Comparison of ENCODE assay signal across 7 cellular contexts in genomic region chr11:134069426-134069921, GRCh38. TPM values are rescaled to one million over a fixed set of nuclear protein-coding genes. Genes with fewer than 3 reads are reported as not detected.
A peak's percentile ranks its signal among the peaks of the same experiment; 100 is the strongest.
DNase-seq lines count a peak whose midpoint lies in the region; ATAC-seq and TF ChIP-seq lines count a peak whose summit lies in the region.

No MANE protein-coding gene starts in this region.

- TF ChIP-seq EP300 in gastroesophageal sphincter (IDR thresholded peaks at IDR 0.05), result no peak

- peak overlapping the region; percentile 82 for H3K4me3 ChIP-seq in H7 (ENCODE audit: insufficient read depth, low read depth, low read length)
- peak overlapping the region; percentile 76 to 96 for H3K4me3 ChIP-seq in gastroesophageal sphincter
- H3K4me3 ChIP-seq in osteoblast (ENCODE audit: insufficient read depth, low read length), result peak overlapping the region; percentile 88

- TF ChIP-seq POLR2A in gastroesophageal sphincter (IDR thresholded peaks at IDR 0.05), result no peak

- DNase-seq in H7, result peak; percentile 81
- peak; percentile 94 for DNase-seq in osteoblast (ENCODE audit: insufficient read length, low spot score, missing footprints)
- no peak for DNase-seq in SIG-M5 (lab: John Stamatoyannopoulos, UW)
- DNase-seq in NK-92 (lab: John Stamatoyannopoulos, UW; ENCODE audit: unreplicated experiment), result no peak

- TF ChIP-seq CTCF in gastroesophageal sphincter (IDR thresholded peaks at IDR 0.05), result no peak
- no peak for TF ChIP-seq CTCF in osteoblast (IDR thresholded peaks at IDR 0.05; ENCODE audit: extremely low read depth, low read depth, low read length)

- peak overlapping the region; percentile 78 for H3K4me2 ChIP-seq in osteoblast (ENCODE audit: insufficient read depth, low read length)

- peaks cover 9% of the 10 kb centered on the region for H3K79me2 ChIP-seq in osteoblast (ENCODE audit: insufficient read depth, low read length)

- H3K36me3 ChIP-seq in H7 (replicated peaks; ENCODE audit: control insufficient read depth, insufficient read depth, low read length) (no peaks in the 10 kb centered on the region), gastroesophageal sphincter (no peaks in the 10 kb centered on the region), osteoblast (ENCODE audit: insufficient read depth, low read length) (no peaks in the 10 kb centered on the region)

- ATAC-seq in SK-N-SH treated with all-trans-retinoic acid at 6 μM for 48 hours (peak; percentile 81), gastroesophageal sphincter (peak; percentile 56), HG02938 (IDR thresholded peaks at IDR 0.05; ENCODE audit: unreplicated experiment) (no peak)

- WGBS in gastroesophageal sphincter (ENCODE audit: low coverage in 1 of 2), 2 donors, result 10% methylated on average over 2 of the region's 36 CpGs; no CpG with 5 or more reads in 1 of the 2 donors

- H3K27me3 ChIP-seq in H7 (ENCODE audit: control insufficient read depth, insufficient read depth, low read length) (peaks cover 2% of the 10 kb centered on the region; the same call in 1 of the 2 replicates), gastroesophageal sphincter (no peaks in the 10 kb centered on the region), osteoblast (ENCODE audit: insufficient read depth, low read length) (no peaks in the 10 kb centered on the region)

- H2AFZ ChIP-seq in osteoblast (ENCODE audit: low read length), result peak overlapping the region; percentile 83

- H3K27ac ChIP-seq in gastroesophageal sphincter, result peak overlapping the region; percentile 89 to 97 (median 93)
- no peak overlapping the region for H3K27ac ChIP-seq in osteoblast (ENCODE audit: low read depth, low read length)

- no peaks in the 10 kb centered on the region for H3K9me3 ChIP-seq in gastroesophageal sphincter
- no peaks in the 10 kb centered on the region for H3K9me3 ChIP-seq in osteoblast (ENCODE audit: low read depth, low read length)

- H3K4me1 ChIP-seq in gastroesophageal sphincter (peaks cover 0 to 59% (median 10%) of the 10 kb centered on the region in 3 donors), osteoblast (ENCODE audit: insufficient read depth, low read length) (peaks cover 9% of the 10 kb centered on the region)

- no peaks in the 10 kb centered on the region for H4K20me1 ChIP-seq in osteoblast (ENCODE audit: insufficient read depth, low read length)

TF ChIP-seq in SK-N-SH treated with all-trans-retinoic acid at 6 μM for 48 hours, 23 proteins besides CTCF, POLR2A, EP300 and RAD21:
- TF ChIP-seq CSDC2 (CRISPR knock-in tag; IDR thresholded peaks at IDR 0.05) (no peak), PPARA (CRISPR knock-in tag; IDR thresholded peaks at IDR 0.05; ENCODE audit: borderline replicate concordance) (no peak), OSR1 (CRISPR knock-in tag; IDR thresholded peaks at IDR 0.05) (no peak), ZFP3 (CRISPR knock-in tag; IDR thresholded peaks at IDR 0.05) (no peak), ZC3H10 (CRISPR knock-in tag; IDR thresholded peaks at IDR 0.05) (no peak), PATZ1 (CRISPR knock-in tag; IDR thresholded peaks at IDR 0.05; ENCODE audit: borderline replicate concordance) (no peak), TOX (CRISPR knock-in tag; IDR thresholded peaks at IDR 0.05; ENCODE audit: borderline replicate concordance) (no peak), ZNF8 (CRISPR knock-in tag; IDR thresholded peaks at IDR 0.05) (no peak), RARB (CRISPR knock-in tag; IDR thresholded peaks at IDR 0.05) (no peak), BACH2 (CRISPR knock-in tag; IDR thresholded peaks at IDR 0.05; ENCODE audit: borderline replicate concordance) (no peak), TSHZ2 (CRISPR knock-in tag; IDR thresholded peaks at IDR 0.05) (no peak)
- TF ChIP-seq, protein P1, sequence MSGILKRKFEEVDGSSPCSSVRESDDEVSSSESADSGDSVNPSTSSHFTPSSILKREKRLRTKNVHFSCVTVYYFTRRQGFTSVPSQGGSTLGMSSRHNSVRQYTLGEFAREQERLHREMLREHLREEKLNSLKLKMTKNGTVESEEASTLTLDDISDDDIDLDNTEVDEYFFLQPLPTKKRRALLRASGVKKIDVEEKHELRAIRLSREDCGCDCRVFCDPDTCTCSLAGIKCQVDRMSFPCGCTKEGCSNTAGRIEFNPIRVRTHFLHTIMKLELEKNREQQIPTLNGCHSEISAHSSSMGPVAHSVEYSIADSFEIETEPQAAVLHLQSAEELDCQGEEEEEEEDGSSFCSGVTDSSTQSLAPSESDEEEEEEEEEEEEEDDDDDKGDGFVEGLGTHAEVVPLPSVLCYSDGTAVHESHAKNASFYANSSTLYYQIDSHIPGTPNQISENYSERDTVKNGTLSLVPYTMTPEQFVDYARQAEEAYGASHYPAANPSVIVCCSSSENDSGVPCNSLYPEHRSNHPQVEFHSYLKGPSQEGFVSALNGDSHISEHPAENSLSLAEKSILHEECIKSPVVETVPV (CRISPR knock-in tag; IDR thresholded peaks at IDR 0.05), result no peak

RNA-seq across cellular contexts. Expression of gene JAM3, which starts 0.6 kb away (rescaled TPM):
- 34.4 and 40.8 TPM in 2 replicates for total RNA-seq in H7 (2014; rRNA removed; shearing (Covaris generic))
- total RNA-seq in gastroesophageal sphincter (100 to 1,000 TPM in 3 of 4 donors, 10 to 100 TPM in 1; 91.0 to 163 (median 104) TPM), osteoblast (56.3 and 57.5 TPM in 2 replicates)

Comparison
In these comparisons a context has a peak if more than half of its experiments do, and no peak if none do; other contexts are left out.
1. DNase-seq: peak in H7 (single experiment) and osteoblast (single experiment); none in SIG-M5 (single experiment) and NK-92 (single experiment).
2. Peak in every context shown above with its lines, with median percentiles within 50 percentile points of each other: H3K4me3 ChIP-seq.